ENCODE assay signal across 25 cellular contexts in the genomic region with DNA sequence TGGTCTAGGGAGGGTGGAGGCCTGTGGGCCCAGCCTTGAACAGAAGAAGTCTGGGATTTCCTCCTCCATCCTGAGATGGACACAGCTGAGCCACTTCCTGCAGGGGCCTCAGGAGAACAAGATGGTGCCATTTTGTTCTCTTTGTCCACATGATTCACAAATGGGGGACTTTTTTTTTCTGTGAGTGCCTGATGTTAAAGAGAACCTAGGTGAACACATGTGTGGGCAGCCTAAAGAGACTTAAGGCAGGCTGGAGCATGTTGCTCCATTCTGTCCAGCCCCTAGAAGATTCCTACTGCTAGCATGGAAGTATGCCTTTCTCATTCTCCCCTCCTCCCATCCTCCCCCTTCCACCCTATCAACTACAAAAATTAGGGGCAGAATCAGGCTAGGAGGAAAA.
"Had no signal": no experiment of that assay in that cellular context is flagged by ENCODE, and none has a peak within 500 bp of the region (broad histone marks: within the 10 kb centered on the region; RNA-seq: fewer than 3 reads in every experiment).

No MANE protein-coding gene starts in this region.

- H3K4me1 ChIP-seq: ascending aorta, gastrocnemius medialis had no signal

- H3K4me3 ChIP-seq: ascending aorta, gastrocnemius medialis had no signal

- H3K27ac ChIP-seq: ascending aorta, gastrocnemius medialis, WERI-Rb-1 had no signal

- DNase-seq: activated B cell treated with CpG ODN at 0.5 μM for 24 hours; activated CD4-positive, alpha-beta T cell treated with anti-CD3 and anti-CD28 coated beads for 48 hours; activated CD4-positive, alpha-beta T cell treated with anti-CD3 and anti-CD28 coated beads, Interleukin-2, amount 50 U/mL, for 1 hour; activated CD4-positive, alpha-beta T cell treated with anti-CD3 and anti-CD28 coated beads, Interleukin-2, amount 50 U/mL, for 48 hours; activated CD8-positive, alpha-beta memory T cell treated with anti-CD3 and anti-CD28 coated beads for 24 hours; activated CD8-positive, alpha-beta T cell treated with anti-CD3 and anti-CD28 coated beads for 36 hours; activated effector memory CD4-positive, alpha-beta T cell treated with anti-CD3 and anti-CD28 coated beads, Interleukin-2, amount 50 U/mL, for 16 hours; activated naive CD4-positive, alpha-beta T cell treated with anti-CD3 and anti-CD28 coated beads, Interleukin-2, amount 10 ng/mL, durations not matched to agents 7 days and 5 days; activated naive CD8-positive, alpha-beta T cell treated with anti-CD3 and anti-CD28 coated beads, Interleukin-2, amount 10 ng/mL, durations not matched to agents 7 days and 5 days; caudate nucleus; cortex of kidney; dermis blood vessel endothelial cell; effector CD4-positive, alpha-beta T cell; effector memory CD8-positive, alpha-beta T cell; foreskin fibroblast; gastrocnemius medialis; glutamatergic neuron; SW 1271; T-cell; T-helper 9 cell; WERI-Rb-1 had no signal

- H3K36me3 ChIP-seq: ascending aorta, gastrocnemius medialis, WERI-Rb-1 had no signal

- H3K27me3 ChIP-seq: ascending aorta, gastrocnemius medialis had no signal

- H3K9me3 ChIP-seq: ascending aorta, gastrocnemius medialis had no signal

- FAIRE-seq: colon, endometrium, endothelial cell of umbilical vein had no signal
